ENCODE assay signal across 23 cellular contexts in genomic region chr10:17021661-17022060, GRCh38.
A peak's percentile ranks its signal among the peaks of the same experiment; 100 is the strongest.
DNase-seq lines count a peak whose midpoint lies in the region; ATAC-seq, FAIRE-seq and TF ChIP-seq lines count a peak whose summit lies in the region.
"Had no signal": no experiment of that assay in that cellular context is flagged by ENCODE, and none has a peak within 500 bp of the region (broad histone marks: within the 10 kb centered on the region; RNA-seq: fewer than 3 reads in every experiment).

No MANE protein-coding gene starts in this region.

- H3K36me3 ChIP-seq in tibial nerve, result peaks cover 0 to 16% (median 0%) of the 10 kb centered on the region in 3 donors
- H3K36me3 ChIP-seq: left lung, Peyer's patch, right lobe of liver, thyroid gland had no signal

- TF ChIP-seq CTCF in tibial nerve (IDR thresholded peaks at IDR 0.05), result no peak

- H3K4me1 Mint-ChIP-seq in activated CD4-positive, alpha-beta T cell treated with anti-CD3 and anti-CD28 coated beads, Interleukin-2, amount 10 ng/mL, durations not matched to agents 24 days and 14 days, result peaks cover 30% of the 10 kb centered on the region
- H3K4me1 Mint-ChIP-seq in activated T-helper 17 cell treated with anti-CD3 and anti-CD28 coated beads, Interleukin-2, amount 50 U/mL, for 72 hours, result peaks cover 20% of the 10 kb centered on the region

- no peaks in the 10 kb centered on the region for H3K9me3 ChIP-seq in tibial nerve
- H3K9me3 ChIP-seq: A549, left lung, Peyer's patch, right lobe of liver, thyroid gland had no signal

- no peak overlapping the region for H3K27ac Mint-ChIP-seq in activated CD4-positive, alpha-beta T cell treated with anti-CD3 and anti-CD28 coated beads, Interleukin-2, amount 10 ng/mL, durations not matched to agents 24 days and 14 days
- H3K27ac Mint-ChIP-seq in activated T-helper 17 cell treated with anti-CD3 and anti-CD28 coated beads, Interleukin-2, amount 50 U/mL, for 72 hours, result peak overlapping the region; percentile 97

- intact Hi-C loops in activated CD4-positive, alpha-beta T cell treated with anti-CD3 and anti-CD28 coated beads, Interleukin-2, amount 10 ng/mL, durations not matched to agents 24 days and 14 days (cut with micrococcal nuclease), result loop anchor here (10.0 kb wide), 2 partner anchors 403 to 1633 kb away; partner anchors contain the start of genes ARL5B and NSUN6

- peaks cover 8% of the 10 kb centered on the region for H3K27me3 Mint-ChIP-seq in activated CD4-positive, alpha-beta T cell treated with anti-CD3 and anti-CD28 coated beads, Interleukin-2, amount 10 ng/mL, durations not matched to agents 24 days and 14 days
- no peaks in the 10 kb centered on the region for H3K27me3 Mint-ChIP-seq in activated T-helper 17 cell treated with anti-CD3 and anti-CD28 coated beads, Interleukin-2, amount 50 U/mL, for 72 hours
- H3K27me3 Mint-ChIP-seq: CD4-positive, alpha-beta T cell; naive B cell had no signal

- WGBS in tibial nerve, 2 donors, result 61 to 62% methylated on average over 5 of the region's 5 CpGs

- FAIRE-seq in urothelium cell line (lab: Jason Lieb, UNC), result no peak
- FAIRE-seq: A549, H54 had no signal

- H3K27me3 ChIP-seq in tibial nerve, result no peaks in the 10 kb centered on the region
- H3K27me3 ChIP-seq: left lung, Peyer's patch, right lobe of liver, thyroid gland had no signal

- peaks cover 0 to 51% (median 32%) of the 10 kb centered on the region in 4 donors for H3K4me1 ChIP-seq in tibial nerve
- H3K4me1 ChIP-seq: right lobe of liver had no signal

- H3K4me3 ChIP-seq in tibial nerve, result no peak overlapping the region
- H3K4me3 ChIP-seq: A549, left lung, Peyer's patch, right lobe of liver, thyroid gland had no signal

- no peak for ATAC-seq in activated T-helper 17 cell treated with anti-CD3 and anti-CD28 coated beads, Interleukin-2, amount 50 U/mL, for 72 hours (replicated peaks)
- ATAC-seq in GM19023 (IDR thresholded peaks at IDR 0.05; ENCODE audit: unreplicated experiment), result no peak
- ATAC-seq: A549, left lung, right lobe of liver had no signal

- no peak overlapping the region for H3K4me3 Mint-ChIP-seq in activated CD4-positive, alpha-beta T cell treated with anti-CD3 and anti-CD28 coated beads, Interleukin-2, amount 10 ng/mL, durations not matched to agents 24 days and 14 days
- no peak overlapping the region for H3K4me3 Mint-ChIP-seq in activated T-helper 17 cell treated with anti-CD3 and anti-CD28 coated beads, Interleukin-2, amount 50 U/mL, for 72 hours
- H3K4me3 Mint-ChIP-seq: CD4-positive, alpha-beta T cell; naive B cell had no signal

- no peak for TF ChIP-seq POLR2A in tibial nerve (IDR thresholded peaks at IDR 0.05)

- TF ChIP-seq EP300 in tibial nerve (IDR thresholded peaks at IDR 0.05), result no peak

- peak overlapping the region in 3 of 4 donors; percentile 32 to 87 (median 85) for H3K27ac ChIP-seq in tibial nerve
- H3K27ac ChIP-seq: A549, right lobe of liver had no signal

- peak; percentile 52 for DNase-seq in activated CD4-positive, alpha-beta T cell treated with anti-CD3 and anti-CD28 coated beads, Interleukin-2, amount 10 ng/mL, durations not matched to agents 24 days and 14 days
- DNase-seq in activated CD4-positive, alpha-beta T cell treated with anti-CD3 and anti-CD28 coated beads, Interleukin-2, amount 50 U/mL, for 48 hours, result no peak
- DNase-seq in iPS-NIHi7 (ENCODE audit: extremely low spot score), result peak; percentile 31
- DNase-seq in tibial nerve (ENCODE audit: low spot score in 2 of 2), result no peak
- DNase-seq in urothelium cell line (ENCODE audit: low spot score), result no peak
- no peak for DNase-seq in globus pallidus (ENCODE audit: low spot score)
- DNase-seq: activated gamma-delta T cell treated with Interleukin-2 at 50 U/mL for 16 hours; CD4-positive, alpha-beta T cell; hippocampal formation; left lung; naive B cell; NCI-H2029; NCI-H774; Peyer's patch; right lobe of liver; stimulated activated CD4-positive, alpha-beta T cell treated with anti-CD3 and anti-CD28 coated beads, Interleukin-2, amount 100 ng/mL, for 48 hours; stimulated activated CD8-positive, alpha-beta memory T cell treated with anti-CD3 and anti-CD28 coated beads, Interleukin-4, amount 100 ng/mL, for 48 hours; SW 1271 had no signal

- peaks cover 10% of the 10 kb centered on the region for H3K9me3 Mint-ChIP-seq in activated CD4-positive, alpha-beta T cell treated with anti-CD3 and anti-CD28 coated beads, Interleukin-2, amount 10 ng/mL, durations not matched to agents 24 days and 14 days
- H3K9me3 Mint-ChIP-seq in activated T-helper 17 cell treated with anti-CD3 and anti-CD28 coated beads, Interleukin-2, amount 50 U/mL, for 72 hours, result no peaks in the 10 kb centered on the region

- H3K36me3 Mint-ChIP-seq in activated CD4-positive, alpha-beta T cell treated with anti-CD3 and anti-CD28 coated beads, Interleukin-2, amount 10 ng/mL, durations not matched to agents 24 days and 14 days (ENCODE audit: low read depth), result peaks cover 6% of the 10 kb centered on the region
- peaks cover 19% of the 10 kb centered on the region for H3K36me3 Mint-ChIP-seq in activated T-helper 17 cell treated with anti-CD3 and anti-CD28 coated beads, Interleukin-2, amount 50 U/mL, for 72 hours (ENCODE audit: low read depth)

Comparison
In these comparisons a context has a peak if more than half of its experiments do, and no peak if none do; other contexts are left out.
1. DNase-seq: peak in activated CD4-positive, alpha-beta T cell treated with anti-CD3 and anti-CD28 coated beads, Interleukin-2, amount 10 ng/mL, durations not matched to agents 24 days and 14 days (single experiment) and iPS-NIHi7 (single experiment); none in activated CD4-positive, alpha-beta T cell treated with anti-CD3 and anti-CD28 coated beads, Interleukin-2, amount 50 U/mL, for 48 hours (0 of 2), tibial nerve (0 of 2), urothelium cell line (single experiment) and globus pallidus (single experiment).